9 cellular contexts compared by ENCODE assay signal in genomic region chr12:57547366-57548315, GRCh38. TPM values are rescaled to one million over a fixed set of nuclear protein-coding genes. Genes with fewer than 3 reads are reported as not detected.
A peak's percentile ranks its signal among the peaks of the same experiment; 100 is the strongest.
DNase-seq lines count a peak whose midpoint lies in the region; ATAC-seq and TF ChIP-seq lines count a peak whose summit lies in the region.
"Had no signal": no experiment of that assay in that cellular context is flagged by ENCODE, and none has a peak within 500 bp of the region (broad histone marks: within the 10 kb centered on the region; RNA-seq: fewer than 3 reads in every experiment).

No MANE protein-coding gene starts in this region.

- WGBS in adrenal gland, 4 donors = 40 to 42% (median 41%) methylated on average over 9 of the region's 9 CpGs

- H3K36me3 ChIP-seq in HCT116 (ENCODE audit: control insufficient read depth in 1 of 2, insufficient read depth in 2 of 2, low read length in 2 of 2) = peaks cover 0 to 3% of the 10 kb centered on the region in 2 experiments; a peak in 1 of 4 replicates
- H3K36me3 ChIP-seq in skeletal muscle satellite cell (ENCODE audit: insufficient read depth, low read length) = peaks cover 11% of the 10 kb centered on the region
- H3K36me3 ChIP-seq in adrenal gland (replicated peaks in 1 of 2) = peaks cover 0 to 2% of the 10 kb centered on the region in 2 donors
- H3K36me3 ChIP-seq: thyroid gland had no signal

- H3K9ac ChIP-seq in HCT116 (ENCODE audit: low read length) (peak overlapping the region; percentile 33; the same call in 1 of the 2 replicates), skeletal muscle satellite cell (ENCODE audit: low read depth, low read length) (peak overlapping the region; percentile 97)

- no peaks in the 10 kb centered on the region for H3K9me2 ChIP-seq in HCT116 (ENCODE audit: insufficient read depth)

- no peaks in the 10 kb centered on the region for H3K9me3 ChIP-seq in HCT116 (ENCODE audit: control insufficient read depth in 1 of 2, insufficient read depth in 1 of 2, low read depth in 1 of 2, low read length in 2 of 2)
- H3K9me3 ChIP-seq in skeletal muscle satellite cell (replicated peaks; ENCODE audit: low read length) = no peaks in the 10 kb centered on the region
- no peaks in the 10 kb centered on the region for H3K9me3 ChIP-seq in adrenal gland (replicated peaks in 1 of 3)
- H3K9me3 ChIP-seq: thyroid gland had no signal

- TF ChIP-seq CTCF in HCT116 (IDR thresholded peaks at IDR 0.05 in 2 of 3, conservative IDR thresholded peaks at IDR 0.05 in 1 of 3; ENCODE audit: borderline replicate concordance in 1 of 3, insufficient read depth in 1 of 3, low read depth in 2 of 3, low read length in 2 of 3) (no peak), VCaP (conservative IDR thresholded peaks at IDR 0.05) (no peak), fibroblast of villous mesenchyme (IDR thresholded peaks at IDR 0.05; ENCODE audit: insufficient read depth, low read depth, low read length) (no peak), adrenal gland (IDR thresholded peaks at IDR 0.05) (no peak)

- ATAC-seq in HCT116 (no peak), HG02642 (IDR thresholded peaks at IDR 0.05; ENCODE audit: poor library complexity, unreplicated experiment) (no peak)

- no TSS peak for BruUV-seq in HCT116 (replicated peaks; lab: Mats Ljungman, UMichigan)

- intact Hi-C loops in HCT116 (cut with micrococcal nuclease) = no loop called here
- intact Hi-C loops in adrenal gland (cut with DNase I) = no loop called here

- no peaks in the 10 kb centered on the region for H3K27me3 ChIP-seq in HCT116 (ENCODE audit: insufficient read depth, low read length)
- peaks cover 39% of the 10 kb centered on the region for H3K27me3 ChIP-seq in skeletal muscle satellite cell (ENCODE audit: control insufficient read depth, insufficient read depth, low read length)
- peaks cover 8% of the 10 kb centered on the region for H3K27me3 ChIP-seq in adrenal gland
- H3K27me3 ChIP-seq: thyroid gland had no signal

- peak overlapping the region; percentile 100 for H2AFZ ChIP-seq in HCT116 (ENCODE audit: low read depth, low read length, poor library complexity, severe bottlenecking)

- H3K4me3 ChIP-seq in HCT116 (replicated peaks in 1 of 2; ENCODE audit: low read depth in 1 of 2, low read length in 2 of 2) (peak overlapping the region; percentile 78 to 92), fibroblast of villous mesenchyme (ENCODE audit: low read depth, low read length) (peak overlapping the region; percentile 93), skeletal muscle satellite cell (ENCODE audit: low read length) (peak overlapping the region; percentile 78), adrenal gland (peak overlapping the region in 1 of 4 donors; percentile 92)

- peaks cover 24% of the 10 kb centered on the region for H3K79me2 ChIP-seq in HCT116 (ENCODE audit: insufficient read depth, low read length)

- CTCF ChIA-PET in HCT116 (lab: Charles Lee) = interaction anchor here (1.0 kb wide), 2 partner anchors 36 to 89 kb away, joined by 4 to 7 read pairs; no protein-coding TSS in a partner anchor

- RAD21 ChIA-PET in HCT116 (lab: Charles Lee; ENCODE audit: low non-redundant PET in 1 of 2, low total read pairs in 2 of 2, uncharacterized antibody in 2 of 2, unreplicated experiment in 2 of 2) = no interaction called here

- TF ChIP-seq RAD21 in HCT116 (IDR thresholded peaks at IDR 0.05; ENCODE audit: low read depth) = no peak

- H3K27ac ChIP-seq in HCT116 (ENCODE audit: low read depth, low read length) (no peak overlapping the region), VCaP (peak overlapping the region; percentile 87; the same call in 1 of the 2 replicates), adrenal gland (peak overlapping the region in 1 of 5 donors; percentile 97)

- DNase-seq in HCT116 (ENCODE audit: low read depth, low spot score) = no peak
- no peak for DNase-seq in fibroblast of villous mesenchyme (ENCODE audit: low read depth)
- no peak for DNase-seq in activated CD4-positive, CD25-positive, alpha-beta regulatory T cell treated with anti-CD3 and anti-CD28 coated beads, Interleukin-2, amount 50 U/mL, for 72 hours
- DNase-seq in adrenal gland = no peak
- no peak for DNase-seq in retina

- H3K4me1 ChIP-seq in HCT116 (ENCODE audit: control insufficient read depth in 1 of 2, insufficient read depth in 2 of 2, low read length in 2 of 2) (peaks cover 9 to 32% of the 10 kb centered on the region in 2 experiments), skeletal muscle satellite cell (ENCODE audit: control insufficient read depth, insufficient read depth, low read length) (peaks cover 18% of the 10 kb centered on the region), adrenal gland (replicated peaks in 1 of 2) (peaks cover 15 to 19% of the 10 kb centered on the region in 2 donors)

- H3K4me2 ChIP-seq in HCT116 (ENCODE audit: low read length) (peak overlapping the region; percentile 76), skeletal muscle satellite cell (ENCODE audit: low read length) (peak overlapping the region; percentile 72)

- TF ChIP-seq POLR2A in HCT116 (IDR thresholded peaks at IDR 0.05; ENCODE audit: borderline replicate concordance, extremely low read depth, insufficient read depth, insufficient read length) (peak; percentile 2), adrenal gland (IDR thresholded peaks at IDR 0.05) (no peak)

- POLR2A ChIA-PET in HCT116 (lab: Charles Lee) = interaction anchor here (1.6 to 2.5 kb wide), 3 partner anchors 15 to 43 kb away, joined by 4 to 8 read pairs (median 4); no protein-coding TSS in a partner anchor

- H4K20me1 ChIP-seq in HCT116 (ENCODE audit: insufficient read depth) = no peaks in the 10 kb centered on the region

TF ChIP-seq in HCT116, 20 proteins besides CTCF, POLR2A, EP300 and RAD21:
- TF ChIP-seq EZH2phosphoT487 (IDR thresholded peaks at IDR 0.05; ENCODE audit: borderline replicate concordance) (no peak), MAX (IDR thresholded peaks at IDR 0.05) (peak; percentile 13; the same call in 1 of the 2 replicates), ZBTB33 (IDR thresholded peaks at IDR 0.05; ENCODE audit: extremely low read depth, insufficient replicate concordance, low read length) (no peak)

RNA-seq across cellular contexts. Expression of gene DCTN2, which starts 0.6 kb away (rescaled TPM):
- total RNA-seq in HCT116 (2021; ENCODE audit: unreplicated experiment) (95.9 TPM), fibroblast of villous mesenchyme (111 and 120 TPM in 2 replicates), adrenal gland (100 to 1,000 TPM; 114 to 202 (median 135) TPM)
- 89.2 and 125 TPM in 2 replicates for polyA plus RNA-seq in HCT116 (2012)
- total RNA-seq in skeletal muscle satellite cell (2012; rRNA removed) = 76.3 and 95.2 TPM in 2 replicates
- polyA plus RNA-seq in adrenal gland = 100 to 1,000 TPM in 2 of 3 donors, 10 to 100 TPM in 1; 81.2 to 238 (median 101) TPM

RNA-seq across cellular contexts. Expression of gene KIF5A, which starts 2.2 kb away (rescaled TPM):
- total RNA-seq in HCT116 (2021; ENCODE audit: unreplicated experiment) (5.2 TPM), fibroblast of villous mesenchyme (0.86 and 1.3 TPM in 2 replicates), adrenal gland (1 to 10 TPM in 3 of 8 donors, under 1 TPM in 4, not detected in 1; 0.32 to 7.6 (median 0.61) TPM)
- polyA plus RNA-seq in HCT116 (2012) = 2.7 and 3.5 TPM in 2 replicates
- total RNA-seq in skeletal muscle satellite cell (2012; rRNA removed) = 0.25 TPM in 1 of 2 replicates, not detected in the other
- 1 to 10 TPM; 1.9 to 7.4 (median 5.6) TPM for polyA plus RNA-seq in adrenal gland

RNA-seq across cellular contexts. Expression of gene MBD6, which starts 25.0 kb away (rescaled TPM):
- 70.1 TPM for total RNA-seq in HCT116 (2021; ENCODE audit: unreplicated experiment)
- 31.0 and 33.2 TPM in 2 replicates for polyA plus RNA-seq in HCT116 (2012)
- 4.8 and 6.9 TPM in 2 replicates for total RNA-seq in fibroblast of villous mesenchyme
- 2.8 TPM in 2 replicates for total RNA-seq in skeletal muscle satellite cell (2012; rRNA removed)
- 100 to 1,000 TPM in 2 of 8 donors, 10 to 100 TPM in 6; 10.9 to 128 (median 38.1) TPM for total RNA-seq in adrenal gland
- 100 to 1,000 TPM in 1 of 3 donors, 10 to 100 TPM in 2; 21.7 to 167 (median 91.4) TPM for polyA plus RNA-seq in adrenal gland

RNA-seq across cellular contexts. Expression of gene DDIT3, which starts 27.3 kb away (rescaled TPM):
- total RNA-seq in HCT116 (2021; ENCODE audit: unreplicated experiment) (84.7 TPM), fibroblast of villous mesenchyme (18.1 and 56.7 TPM in 2 replicates), adrenal gland (10 to 100 TPM in 7 of 8 donors, 1 to 10 TPM in 1; 7.7 to 65.1 (median 30.9) TPM)
- polyA plus RNA-seq in HCT116 (2012) = 61.6 and 155 TPM in 2 replicates
- total RNA-seq in skeletal muscle satellite cell (2012; rRNA removed) = 28.4 and 53.5 TPM in 2 replicates
- 10 to 100 TPM; 72.8 to 98.4 (median 72.9) TPM for polyA plus RNA-seq in adrenal gland

RNA-seq across cellular contexts. Expression of gene PIP4K2C, which starts 43.4 kb away (rescaled TPM):
- total RNA-seq in HCT116 (2021; ENCODE audit: unreplicated experiment) = 38.4 TPM
- polyA plus RNA-seq in HCT116 (2012) = 23.0 and 25.7 TPM in 2 replicates
- total RNA-seq in fibroblast of villous mesenchyme = 21.3 and 33.2 TPM in 2 replicates
- 6.6 and 9.1 TPM in 2 replicates for total RNA-seq in skeletal muscle satellite cell (2012; rRNA removed)
- total RNA-seq in adrenal gland = 10 to 100 TPM; 21.9 to 75.9 (median 30.9) TPM
- 10 to 100 TPM in 1 of 3 donors, 1 to 10 TPM in 2; 8.1 to 31.5 (median 8.6) TPM for polyA plus RNA-seq in adrenal gland
